Comparison of ENCODE assay signal across 29 cellular contexts in the genomic region with DNA sequence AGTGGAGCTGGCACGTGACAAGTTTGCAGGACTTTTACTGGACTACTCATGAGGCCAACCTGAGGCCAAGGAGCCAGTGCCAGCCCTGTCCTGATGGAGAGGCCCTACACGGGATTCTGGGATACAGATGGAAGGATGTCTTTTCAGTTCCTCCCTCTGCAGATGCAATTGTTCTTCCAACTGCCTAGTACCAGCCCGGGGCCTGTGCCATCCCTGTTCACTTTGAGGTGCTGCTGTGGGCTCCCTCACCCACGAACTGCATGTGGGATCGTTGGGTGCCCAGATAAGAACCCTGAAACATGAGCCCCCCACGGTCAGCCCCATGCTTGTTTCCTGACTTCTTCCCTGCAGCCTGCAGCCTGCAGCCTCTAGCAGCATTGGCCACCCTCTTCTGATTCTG.
"Had no signal": no experiment of that assay in that cellular context is flagged by ENCODE, and none has a peak within 500 bp of the region (broad histone marks: within the 10 kb centered on the region; RNA-seq: fewer than 3 reads in every experiment).

No MANE protein-coding gene starts in this region.

- H3K36me3 Mint-ChIP-seq: natural killer cell; neural progenitor cell; stimulated activated effector memory CD8-positive, alpha-beta T cell treated with anti-CD3 and anti-CD28 coated beads, Interleukin-12 subunit alpha, Interleukin-12 subunit beta, amount 100 ng/mL, for 72 hours; stimulated activated naive B cell treated with anti-CD40 and anti-IgM and Interleukin-4, amounts not matched to agents 10 μg/mL and 1 μg/mL and 100 μg/mL, for 72 hours had no signal

- DNase-seq: naive thymus-derived CD4-positive, alpha-beta T cell; natural killer cell; nephron progenitor cell; occipital lobe; ovary; posterior cingulate gyrus; retina; right lobe of liver; sigmoid colon; small intestine; stimulated activated CD4-positive, alpha-beta T cell treated with anti-CD3 and anti-CD28 coated beads, Interleukin-15, amount 100 ng/mL, for 24 hours; stimulated activated CD4-positive, alpha-beta T cell treated with anti-CD3 and anti-CD28 coated beads, Interleukin-2, amount 100 ng/mL, for 24 hours; stimulated activated CD4-positive, alpha-beta T cell treated with anti-CD3 and anti-CD28 coated beads, Interleukin-2, amount 100 ng/mL, for 48 hours; stimulated activated CD4-positive, alpha-beta T cell treated with anti-CD3 and anti-CD28 coated beads, Interleukin-4, amount 100 ng/mL, for 24 hours; stimulated activated naive B cell treated with anti-CD40 and anti-IgM and Interleukin-4, amounts not matched to agents 10 μg/mL and 1 μg/mL and 100 μg/mL, for 72 hours; stimulated activated naive CD4-positive, alpha-beta T cell treated with Interleukin-2 at 50 U/mL for 16 hours; stomach; thyroid gland; upper lobe of right lung; uterus had no signal

- H3K9me3 ChIP-seq: ovary, prostate gland, right lobe of liver, sigmoid colon, stomach, thoracic aorta, thyroid gland, tibial nerve, upper lobe of right lung, uterus had no signal

- H3K27me3 ChIP-seq: neural progenitor cell, ovary, right atrium auricular region, right lobe of liver, sigmoid colon, stomach, thyroid gland, tibial nerve, upper lobe of right lung, uterus had no signal

- H3K27me3 Mint-ChIP-seq: type B pancreatic cell had no signal

- ATAC-seq: naive thymus-derived CD4-positive, alpha-beta T cell; natural killer cell; right lobe of liver; stimulated activated effector memory CD8-positive, alpha-beta T cell treated with anti-CD3 and anti-CD28 coated beads, Interleukin-12 subunit alpha, Interleukin-12 subunit beta, amount 100 ng/mL, for 72 hours had no signal

- H3K27ac ChIP-seq: neural progenitor cell, ovary, parathyroid adenoma, prostate gland, right atrium auricular region, right lobe of liver, sigmoid colon, stomach, thoracic aorta, thyroid gland, tibial nerve, upper lobe of right lung, uterus had no signal

- H3K4me3 ChIP-seq: neural progenitor cell, ovary, prostate gland, right atrium auricular region, right lobe of liver, sigmoid colon, stomach, thoracic aorta, thyroid gland, tibial nerve, upper lobe of right lung, uterus had no signal

- H3K4me1 Mint-ChIP-seq: natural killer cell; stimulated activated effector memory CD8-positive, alpha-beta T cell treated with anti-CD3 and anti-CD28 coated beads, Interleukin-12 subunit alpha, Interleukin-12 subunit beta, amount 100 ng/mL, for 72 hours; stimulated activated naive B cell treated with anti-CD40 and anti-IgM and Interleukin-4, amounts not matched to agents 10 μg/mL and 1 μg/mL and 100 μg/mL, for 72 hours had no signal

- H3K27ac Mint-ChIP-seq: naive thymus-derived CD4-positive, alpha-beta T cell; natural killer cell; nephron progenitor cell; neural progenitor cell; stimulated activated effector memory CD8-positive, alpha-beta T cell treated with anti-CD3 and anti-CD28 coated beads, Interleukin-12 subunit alpha, Interleukin-12 subunit beta, amount 100 ng/mL, for 72 hours; stimulated activated naive B cell treated with anti-CD40 and anti-IgM and Interleukin-4, amounts not matched to agents 10 μg/mL and 1 μg/mL and 100 μg/mL, for 72 hours; stimulated activated naive CD8-positive, alpha-beta T cell treated with anti-CD3 and anti-CD28 coated beads, Interleukin-15, Interleukin-2, amounts not matched to agents 100 ng/mL and 50 ng/mL, for 24 hours; type B pancreatic cell had no signal

- H3K79me2 ChIP-seq: parathyroid adenoma had no signal

- H3K4me3 Mint-ChIP-seq: naive thymus-derived CD4-positive, alpha-beta T cell; natural killer cell; nephron progenitor cell; neural progenitor cell; stimulated activated effector memory CD8-positive, alpha-beta T cell treated with anti-CD3 and anti-CD28 coated beads, Interleukin-12 subunit alpha, Interleukin-12 subunit beta, amount 100 ng/mL, for 72 hours; stimulated activated naive B cell treated with anti-CD40 and anti-IgM and Interleukin-4, amounts not matched to agents 10 μg/mL and 1 μg/mL and 100 μg/mL, for 72 hours; stimulated activated naive CD8-positive, alpha-beta T cell treated with anti-CD3 and anti-CD28 coated beads, Interleukin-15, Interleukin-2, amounts not matched to agents 100 ng/mL and 50 ng/mL, for 24 hours; type B pancreatic cell had no signal

- H3K9me3 Mint-ChIP-seq: natural killer cell; stimulated activated effector memory CD8-positive, alpha-beta T cell treated with anti-CD3 and anti-CD28 coated beads, Interleukin-12 subunit alpha, Interleukin-12 subunit beta, amount 100 ng/mL, for 72 hours; stimulated activated naive B cell treated with anti-CD40 and anti-IgM and Interleukin-4, amounts not matched to agents 10 μg/mL and 1 μg/mL and 100 μg/mL, for 72 hours; stimulated activated naive CD8-positive, alpha-beta T cell treated with anti-CD3 and anti-CD28 coated beads, Interleukin-15, Interleukin-2, amounts not matched to agents 100 ng/mL and 50 ng/mL, for 24 hours had no signal

- H3K4me2 ChIP-seq: neural progenitor cell had no signal

- H2AFZ ChIP-seq: neural progenitor cell, parathyroid adenoma had no signal

- H3K36me3 ChIP-seq: neural progenitor cell, ovary, prostate gland, right atrium auricular region, right lobe of liver, sigmoid colon, stomach, thoracic aorta, thyroid gland, tibial nerve, upper lobe of right lung, uterus had no signal

- H3K9ac ChIP-seq: neural progenitor cell, parathyroid adenoma had no signal

- H3K4me1 ChIP-seq: parathyroid adenoma, prostate gland, right lobe of liver, upper lobe of right lung, uterus had no signal
